ENCODE assay signal across 8 cellular contexts in genomic region chr17:7436556-7437368, GRCh38. TPM values are rescaled to one million over a fixed set of nuclear protein-coding genes. Genes with fewer than 3 reads are reported as not detected.
DNase-seq lines count a peak whose midpoint lies in the region; ATAC-seq and TF ChIP-seq lines count a peak whose summit lies in the region.

No MANE protein-coding gene starts in this region.

- WGBS in endodermal cell (ENCODE audit: insufficient coverage in 1 of 2, insufficient read length in 1 of 2), 2 experiments: 2 to 7% methylated on average over 52 to 92 of the region's 92 CpGs
- WGBS in mesendoderm (ENCODE audit: extremely low coverage, insufficient coverage, low lambda C conversion rate): no CpG with 5 or more reads among the region's 92 CpGs

- peak; percentile 65 to 88 (median 85) for DNase-seq in CD4-positive, CD25-positive, alpha-beta regulatory T cell
- peak; percentile 66 for DNase-seq in HFFc6
- DNase-seq in NOMO-1 (lab: John Stamatoyannopoulos, UW; ENCODE audit: unreplicated experiment in 2 of 2): peak; percentile 77 to 85
- peak; percentile 87 for DNase-seq in activated CD8-positive, alpha-beta memory T cell treated with anti-CD3 and anti-CD28 coated beads, Interleukin-2, amount 10 ng/mL, durations not matched to agents 7 days and 5 days
- DNase-seq in endodermal cell: peak; percentile 98
- peak; percentile 95 for DNase-seq in mesendoderm
- peak; percentile 53 for DNase-seq in stimulated activated CD8-positive, alpha-beta memory T cell treated with anti-CD3 and anti-CD28 coated beads, Interleukin-12 subunit alpha, Interleukin-12 subunit beta, amount 100 ng/mL, for 24 hours (ENCODE audit: extremely low read depth)

- peaks cover 12% of the 10 kb centered on the region for H3K36me3 Mint-ChIP-seq in CD4-positive, CD25-positive, alpha-beta regulatory T cell
- H3K36me3 Mint-ChIP-seq in HFFc6 (ENCODE audit: low read depth) (no peaks in the 10 kb centered on the region; the same call in 1 of the 2 replicates), endodermal cell (ENCODE audit: low read depth) (no peaks in the 10 kb centered on the region)
- peaks cover 11% of the 10 kb centered on the region for H3K36me3 Mint-ChIP-seq in activated CD8-positive, alpha-beta memory T cell treated with anti-CD3 and anti-CD28 coated beads, Interleukin-2, amount 10 ng/mL, durations not matched to agents 7 days and 5 days

- no peak overlapping the region for H2BK15ac ChIP-seq in mesendoderm (replicated peaks; ENCODE audit: low read depth)

- peak overlapping the region; percentile 24 for H3K18ac ChIP-seq in mesendoderm (ENCODE audit: low read length)

- no peaks in the 10 kb centered on the region for H3K9me3 ChIP-seq in CD4-positive, CD25-positive, alpha-beta regulatory T cell (ENCODE audit: control insufficient read depth in 2 of 2, low read length in 2 of 2)
- H3K9me3 ChIP-seq in endodermal cell (ENCODE audit: control insufficient read depth, low read length): no peaks in the 10 kb centered on the region

- H2AK5ac ChIP-seq in mesendoderm (ENCODE audit: low read length): no peak overlapping the region

- peak overlapping the region; percentile 70 for H3K4me3 ChIP-seq in CD4-positive, CD25-positive, alpha-beta regulatory T cell (ENCODE audit: low read depth, low read length)
- H3K4me3 ChIP-seq in endodermal cell (ENCODE audit: low read length) (peak overlapping the region; percentile 85), mesendoderm (ENCODE audit: low read length) (peak overlapping the region; percentile 23)

- peak overlapping the region; percentile 82 to 98 (median 97) for H3K27ac Mint-ChIP-seq in CD4-positive, CD25-positive, alpha-beta regulatory T cell
- H3K27ac Mint-ChIP-seq in HFFc6 (peak overlapping the region; percentile 51; the same call in 1 of the 2 replicates), endodermal cell (peak overlapping the region; percentile 87)
- H3K27ac Mint-ChIP-seq in activated CD8-positive, alpha-beta memory T cell treated with anti-CD3 and anti-CD28 coated beads, Interleukin-2, amount 10 ng/mL, durations not matched to agents 7 days and 5 days: peak overlapping the region; percentile 97

- H3K23ac ChIP-seq in mesendoderm (ENCODE audit: low read length): no peak overlapping the region

- H3K79me1 ChIP-seq in mesendoderm (ENCODE audit: low read length): no peaks in the 10 kb centered on the region

- TF ChIP-seq CTCF in HFFc6 (IDR thresholded peaks at IDR 0.05) (peak; percentile 88), endodermal cell (conservative IDR thresholded peaks at IDR 0.05) (peak; percentile 89)

- H3K9ac ChIP-seq in endodermal cell (ENCODE audit: extremely low read depth, low read length, poor library complexity, severe bottlenecking) (peak overlapping the region; percentile 57), mesendoderm (ENCODE audit: low read length) (peak overlapping the region; percentile 73)

- peak; percentile 68 to 72 for ATAC-seq in CD4-positive, CD25-positive, alpha-beta regulatory T cell (ENCODE audit: low read depth in 2 of 2)
- ATAC-seq in activated CD8-positive, alpha-beta memory T cell treated with anti-CD3 and anti-CD28 coated beads, Interleukin-2, amount 10 ng/mL, durations not matched to agents 7 days and 5 days: peak; percentile 71
- ATAC-seq in HG03280 (IDR thresholded peaks at IDR 0.05; ENCODE audit: unreplicated experiment): no peak

- H3K9me3 Mint-ChIP-seq in CD4-positive, CD25-positive, alpha-beta regulatory T cell: no peaks in the 10 kb centered on the region
- H3K9me3 Mint-ChIP-seq in HFFc6 (no peaks in the 10 kb centered on the region), endodermal cell (no peaks in the 10 kb centered on the region)
- no peaks in the 10 kb centered on the region for H3K9me3 Mint-ChIP-seq in activated CD8-positive, alpha-beta memory T cell treated with anti-CD3 and anti-CD28 coated beads, Interleukin-2, amount 10 ng/mL, durations not matched to agents 7 days and 5 days (ENCODE audit: low read depth)

- peak overlapping the region; percentile 63 for H3K4me2 ChIP-seq in mesendoderm (ENCODE audit: low read length)

- H3K4me1 Mint-ChIP-seq in CD4-positive, CD25-positive, alpha-beta regulatory T cell: peaks cover 5 to 55% (median 31%) of the 10 kb centered on the region in 4 donors
- H3K4me1 Mint-ChIP-seq in HFFc6 (ENCODE audit: low read depth) (peaks cover 37% of the 10 kb centered on the region), endodermal cell (peaks cover 13% of the 10 kb centered on the region)
- peaks cover 48% of the 10 kb centered on the region for H3K4me1 Mint-ChIP-seq in activated CD8-positive, alpha-beta memory T cell treated with anti-CD3 and anti-CD28 coated beads, Interleukin-2, amount 10 ng/mL, durations not matched to agents 7 days and 5 days

- H3K27ac ChIP-seq in CD4-positive, CD25-positive, alpha-beta regulatory T cell (ENCODE audit: insufficient read depth, low read length, poor library complexity, severe bottlenecking): peak overlapping the region; percentile 93
- H3K27ac ChIP-seq in endodermal cell (ENCODE audit: low read depth, low read length) (no peak overlapping the region), mesendoderm (ENCODE audit: low read depth, low read length) (no peak overlapping the region)

- peak overlapping the region; percentile 87 for H3K56ac ChIP-seq in mesendoderm (ENCODE audit: low read length)

- H4K8ac ChIP-seq in mesendoderm (ENCODE audit: low read depth, low read length): no peak overlapping the region

- no peak overlapping the region for H2BK120ac ChIP-seq in mesendoderm (ENCODE audit: low read depth, low read length)

- peaks cover 16% of the 10 kb centered on the region for H3K27me3 ChIP-seq in CD4-positive, CD25-positive, alpha-beta regulatory T cell (ENCODE audit: control insufficient read depth, insufficient read depth, low read length)
- H3K27me3 ChIP-seq in endodermal cell (ENCODE audit: control insufficient read depth, insufficient read depth, low read length, poor library complexity, severe bottlenecking): peaks cover 42% of the 10 kb centered on the region
- H3K27me3 ChIP-seq in mesendoderm (ENCODE audit: insufficient read depth, low read length, poor library complexity): peaks cover 9% of the 10 kb centered on the region

- no peaks in the 10 kb centered on the region for H3K79me2 ChIP-seq in mesendoderm (ENCODE audit: control insufficient read depth, insufficient read depth, low read length)

- peak overlapping the region; percentile 63 for H3K4ac ChIP-seq in mesendoderm (ENCODE audit: low read depth, low read length)

- H3K4me3 Mint-ChIP-seq in CD4-positive, CD25-positive, alpha-beta regulatory T cell: peak overlapping the region; percentile 93 to 96 (median 95)
- H3K4me3 Mint-ChIP-seq in HFFc6 (peak overlapping the region; percentile 91), endodermal cell (peak overlapping the region; percentile 83)
- peak overlapping the region; percentile 86 for H3K4me3 Mint-ChIP-seq in activated CD8-positive, alpha-beta memory T cell treated with anti-CD3 and anti-CD28 coated beads, Interleukin-2, amount 10 ng/mL, durations not matched to agents 7 days and 5 days

- peaks cover 56% of the 10 kb centered on the region for H3K4me1 ChIP-seq in CD4-positive, CD25-positive, alpha-beta regulatory T cell (ENCODE audit: control insufficient read depth, insufficient read depth, low read length, poor library complexity, severe bottlenecking)
- H3K4me1 ChIP-seq in endodermal cell (ENCODE audit: control insufficient read depth, insufficient read depth, low read length) (peaks cover 3% of the 10 kb centered on the region), mesendoderm (ENCODE audit: control insufficient read depth, low read depth, low read length) (peaks cover 5% of the 10 kb centered on the region)

- no peak overlapping the region for H2BK5ac ChIP-seq in mesendoderm (ENCODE audit: low read length)

- H3K27me3 Mint-ChIP-seq in CD4-positive, CD25-positive, alpha-beta regulatory T cell: peaks cover 43% of the 10 kb centered on the region
- H3K27me3 Mint-ChIP-seq in HFFc6 (ENCODE audit: insufficient read depth) (peaks cover 18% of the 10 kb centered on the region), endodermal cell (ENCODE audit: insufficient read depth) (peaks cover 54% of the 10 kb centered on the region)
- peaks cover 21% of the 10 kb centered on the region for H3K27me3 Mint-ChIP-seq in activated CD8-positive, alpha-beta memory T cell treated with anti-CD3 and anti-CD28 coated beads, Interleukin-2, amount 10 ng/mL, durations not matched to agents 7 days and 5 days

- CTCF ChIA-PET in activated CD8-positive, alpha-beta memory T cell treated with anti-CD3 and anti-CD28 coated beads, Interleukin-2, amount 10 ng/mL, durations not matched to agents 7 days and 5 days (lab: Charles Lee): interaction anchor here (0.8 to 5.3 kb wide), 53 partner anchors 9 to 408 kb away, joined by 3 to 88 read pairs (median 5); partner anchors contain the start of genes ACAP1, CHRNB1, FXR2 and NEURL4

- H4K5ac ChIP-seq in mesendoderm (ENCODE audit: low read length): no peak overlapping the region

- H3K36me3 ChIP-seq in CD4-positive, CD25-positive, alpha-beta regulatory T cell (ENCODE audit: control insufficient read depth, insufficient read depth, low read length): no peaks in the 10 kb centered on the region
- H3K36me3 ChIP-seq in endodermal cell (ENCODE audit: control insufficient read depth, insufficient read depth, low read length) (no peaks in the 10 kb centered on the region), mesendoderm (ENCODE audit: control insufficient read depth, insufficient read depth, low read length) (no peaks in the 10 kb centered on the region)

RNA-seq across cellular contexts. Expression of gene TMEM102, which starts 1.5 kb away (rescaled TPM):
- total RNA-seq in CD4-positive, CD25-positive, alpha-beta regulatory T cell: 16.8 TPM
- 10 to 100 TPM; 22.3 to 28.4 (median 24.2) TPM for polyA plus RNA-seq in CD4-positive, CD25-positive, alpha-beta regulatory T cell
- 1 to 10 TPM; 2.2 to 2.9 (median 2.8) TPM for total RNA-seq in HFFc6 (2021; fragmentation: NEBNext Ultra II Directional; extraction: Animal tissue kit (Norgen Biotek cat#: 25700))
- total RNA-seq in activated CD8-positive, alpha-beta memory T cell treated with anti-CD3 and anti-CD28 coated beads, Interleukin-2, amount 10 ng/mL, durations not matched to agents 7 days and 5 days: 10 to 100 TPM; 13.9 to 16.7 TPM
- total RNA-seq in endodermal cell: 1 to 10 TPM; 6.5 to 8.6 TPM
- polyA plus RNA-seq in endodermal cell (2013, experiment 1 of 2): 2.8 TPM
- 1.5 TPM for polyA plus RNA-seq in endodermal cell (2013, experiment 2 of 2)
- polyA plus RNA-seq in mesendoderm (2013, experiment 1 of 2): 2.9 TPM
- polyA plus RNA-seq in mesendoderm (2013, experiment 2 of 2): 2.9 TPM

RNA-seq across cellular contexts. Expression of gene FGF11, which starts 2.5 kb away (rescaled TPM):
- 3.3 TPM for total RNA-seq in CD4-positive, CD25-positive, alpha-beta regulatory T cell
- under 1 TPM in 3 of 4 donors, not detected in 1; 0.07 to 0.27 (median 0.18) TPM for polyA plus RNA-seq in CD4-positive, CD25-positive, alpha-beta regulatory T cell
- total RNA-seq in HFFc6 (2021; fragmentation: NEBNext Ultra II Directional; extraction: Animal tissue kit (Norgen Biotek cat#: 25700)): under 1 TPM in 3 of 6 experiments, not detected in 3; 0.10 to 0.31 (median 0.24) TPM
- total RNA-seq in activated CD8-positive, alpha-beta memory T cell treated with anti-CD3 and anti-CD28 coated beads, Interleukin-2, amount 10 ng/mL, durations not matched to agents 7 days and 5 days: 1 to 10 TPM; 3.6 to 4.1 TPM
- total RNA-seq in endodermal cell: 1 to 10 TPM; 4.0 to 8.8 TPM
- 14.4 TPM for polyA plus RNA-seq in endodermal cell (2013, experiment 1 of 2)
- polyA plus RNA-seq in endodermal cell (2013, experiment 2 of 2): 15.3 TPM
- 3.8 TPM for polyA plus RNA-seq in mesendoderm (2013, experiment 1 of 2)
- 3.7 TPM for polyA plus RNA-seq in mesendoderm (2013, experiment 2 of 2)

RNA-seq across cellular contexts. Expression of gene CHRNB1, which starts 8.1 kb away (rescaled TPM):
- 7.6 TPM for total RNA-seq in CD4-positive, CD25-positive, alpha-beta regulatory T cell
- 10 to 100 TPM; 18.0 to 28.7 (median 27.0) TPM for polyA plus RNA-seq in CD4-positive, CD25-positive, alpha-beta regulatory T cell
- 1 to 10 TPM; 2.0 to 2.8 (median 2.4) TPM for total RNA-seq in HFFc6 (2021; fragmentation: NEBNext Ultra II Directional; extraction: Animal tissue kit (Norgen Biotek cat#: 25700))
- total RNA-seq in activated CD8-positive, alpha-beta memory T cell treated with anti-CD3 and anti-CD28 coated beads, Interleukin-2, amount 10 ng/mL, durations not matched to agents 7 days and 5 days: 10 to 100 TPM; 10.4 to 13.1 TPM
- 10 to 100 TPM in 1 of 2 donors, 1 to 10 TPM in 1; 8.7 to 11.6 TPM for total RNA-seq in endodermal cell
- 17.3 TPM for polyA plus RNA-seq in endodermal cell (2013, experiment 1 of 2)
- polyA plus RNA-seq in endodermal cell (2013, experiment 2 of 2): 13.0 TPM
- 7.0 TPM for polyA plus RNA-seq in mesendoderm (2013, experiment 1 of 2)
- polyA plus RNA-seq in mesendoderm (2013, experiment 2 of 2): 7.2 TPM

RNA-seq across cellular contexts. Expression of gene SPEM3, which starts 8.1 kb away (rescaled TPM):
- not detected for total RNA-seq in CD4-positive, CD25-positive, alpha-beta regulatory T cell
- not detected for polyA plus RNA-seq in CD4-positive, CD25-positive, alpha-beta regulatory T cell
- total RNA-seq in HFFc6 (2021; fragmentation: NEBNext Ultra II Directional; extraction: Animal tissue kit (Norgen Biotek cat#: 25700)): not detected
- not detected for total RNA-seq in activated CD8-positive, alpha-beta memory T cell treated with anti-CD3 and anti-CD28 coated beads, Interleukin-2, amount 10 ng/mL, durations not matched to agents 7 days and 5 days
- total RNA-seq in endodermal cell: not detected
- not detected for polyA plus RNA-seq in endodermal cell (2013, experiment 1 of 2)
- not detected for polyA plus RNA-seq in endodermal cell (2013, experiment 2 of 2)
- not detected for polyA plus RNA-seq in mesendoderm (2013, experiment 1 of 2)
- polyA plus RNA-seq in mesendoderm (2013, experiment 2 of 2): not detected

RNA-seq across cellular contexts. Expression of gene SPEM2, which starts 11.3 kb away (rescaled TPM):
- not detected for total RNA-seq in CD4-positive, CD25-positive, alpha-beta regulatory T cell
- not detected for polyA plus RNA-seq in CD4-positive, CD25-positive, alpha-beta regulatory T cell
- not detected for total RNA-seq in HFFc6 (2021; fragmentation: NEBNext Ultra II Directional; extraction: Animal tissue kit (Norgen Biotek cat#: 25700))
- total RNA-seq in activated CD8-positive, alpha-beta memory T cell treated with anti-CD3 and anti-CD28 coated beads, Interleukin-2, amount 10 ng/mL, durations not matched to agents 7 days and 5 days: not detected
- not detected for total RNA-seq in endodermal cell
- not detected for polyA plus RNA-seq in endodermal cell (2013, experiment 1 of 2)
- not detected for polyA plus RNA-seq in endodermal cell (2013, experiment 2 of 2)
- polyA plus RNA-seq in mesendoderm (2013, experiment 1 of 2): 0.03 TPM
- not detected for polyA plus RNA-seq in mesendoderm (2013, experiment 2 of 2)

Comparison
In these comparisons a context has a peak if more than half of its experiments do, and no peak if none do; other contexts are left out.
1. H3K4me3 ChIP-seq: peak in every context shown above with its lines; median percentile 85 in endodermal cell; 70 in CD4-positive, CD25-positive, alpha-beta regulatory T cell; 23 in mesendoderm.